ENCODE assay signal across 22 cellular contexts in genomic region chr3:152817400-152817799, GRCh38. TPM values are rescaled to one million over a fixed set of nuclear protein-coding genes. Genes with fewer than 3 reads are reported as not detected.
DNase-seq lines count a peak whose midpoint lies in the region; ATAC-seq, FAIRE-seq and TF ChIP-seq lines count a peak whose summit lies in the region.
"Had no signal": no experiment of that assay in that cellular context is flagged by ENCODE, and none has a peak within 500 bp of the region (broad histone marks: within the 10 kb centered on the region; RNA-seq: fewer than 3 reads in every experiment).

No MANE protein-coding gene starts in this region.

- no peak overlapping the region for H3K4me3 ChIP-seq in mesendoderm (ENCODE audit: low read length)
- H3K4me3 ChIP-seq: HAP-1, SJSA1 had no signal

- no peaks in the 10 kb centered on the region for H3K79me1 ChIP-seq in mesendoderm (ENCODE audit: low read length)

- no peak overlapping the region for H3K9ac ChIP-seq in mesendoderm (ENCODE audit: low read length)

- H3K4ac ChIP-seq in mesendoderm (ENCODE audit: low read depth, low read length) = peak overlapping the region; percentile 36

- no peak overlapping the region for H2BK5ac ChIP-seq in mesendoderm (ENCODE audit: low read length)

- no peak overlapping the region for H4K5ac ChIP-seq in mesendoderm (ENCODE audit: low read length)

- H2BK15ac ChIP-seq in mesendoderm (replicated peaks; ENCODE audit: low read depth) = no peak overlapping the region

- no peak for FAIRE-seq in GM12892 (lab: Jason Lieb, UNC)
- FAIRE-seq: D721Med, HTR-8/SVneo had no signal

- H3K56ac ChIP-seq in mesendoderm (ENCODE audit: low read length) = no peak overlapping the region

- H2BK120ac ChIP-seq in mesendoderm (ENCODE audit: low read depth, low read length) = no peak overlapping the region

- H3K27ac ChIP-seq in mesendoderm (ENCODE audit: low read depth, low read length) = no peak overlapping the region
- H3K27ac ChIP-seq: SJSA1 had no signal

- TF ChIP-seq POLR2A in GM12892 (IDR thresholded peaks at IDR 0.05; ENCODE audit: low read depth, low read length) = no peak

- H3K4me2 ChIP-seq in mesendoderm (ENCODE audit: low read length) = no peak overlapping the region

- no peaks in the 10 kb centered on the region for H3K4me1 ChIP-seq in mesendoderm (ENCODE audit: control insufficient read depth, low read depth, low read length)
- H3K4me1 ChIP-seq: BE2C, HAP-1, SJSA1 had no signal

- no peaks in the 10 kb centered on the region for H3K36me3 ChIP-seq in mesendoderm (ENCODE audit: control insufficient read depth, insufficient read depth, low read length)
- H3K36me3 ChIP-seq: BE2C, HAP-1, SJSA1 had no signal

- no peak overlapping the region for H4K8ac ChIP-seq in mesendoderm (ENCODE audit: low read depth, low read length)

- peak; percentile 69 for ATAC-seq in GM19438 (IDR thresholded peaks at IDR 0.05; ENCODE audit: low read depth, unreplicated experiment)
- peak; percentile 60 for ATAC-seq in HG02798 (IDR thresholded peaks at IDR 0.05; ENCODE audit: poor library complexity, unreplicated experiment)
- peak; percentile 59 for ATAC-seq in HG03558 (IDR thresholded peaks at IDR 0.05; ENCODE audit: extremely low read depth, unreplicated experiment)
- ATAC-seq: Right ventricle myocardium inferior had no signal

- no peak for DNase-seq in mesendoderm
- DNase-seq in SKM-1 (lab: John Stamatoyannopoulos, UW; ENCODE audit: unreplicated experiment) = no peak
- DNase-seq in stimulated activated CD4-positive, alpha-beta T cell treated with anti-CD3 and anti-CD28 coated beads, Interleukin-2, amount 100 ng/mL, for 48 hours = no peak
- no peak for DNase-seq in GM12892 (ENCODE audit: insufficient read length)
- DNase-seq: BE2C, EL, GF-D8, IMR-90, NCI-H1417 treated with DMSO at 0.1 percent for 48 hours, NCI-H187, NCI-H446, NCI-H526, OCI-M1, T-helper 9 cell had no signal

- no peak overlapping the region for H3K18ac ChIP-seq in mesendoderm (ENCODE audit: low read length)

- H2AK5ac ChIP-seq in mesendoderm (ENCODE audit: low read length) = no peak overlapping the region

- no peaks in the 10 kb centered on the region for H3K27me3 ChIP-seq in mesendoderm (ENCODE audit: insufficient read depth, low read length, poor library complexity)
- H3K27me3 ChIP-seq: BE2C, SJSA1 had no signal

- H3K79me2 ChIP-seq in mesendoderm (ENCODE audit: control insufficient read depth, insufficient read depth, low read length) = no peaks in the 10 kb centered on the region

- no peak overlapping the region for H3K23ac ChIP-seq in mesendoderm (ENCODE audit: low read length)

- no CpG with 5 or more reads among the region's 1 CpG for WGBS in mesendoderm (ENCODE audit: extremely low coverage, insufficient coverage, low lambda C conversion rate)

RNA-seq across cellular contexts. Expression of gene P2RY1, which starts 17.5 kb away (rescaled TPM):
- polyA plus RNA-seq in mesendoderm (2013, experiment 1 of 2) = 12.5 TPM
- 12.2 TPM for polyA plus RNA-seq in mesendoderm (2013, experiment 2 of 2)
- 2.8 TPM for polyA plus RNA-seq in GM12892 (2012; ENCODE audit: missing spikeins)
- polyA plus RNA-seq: IMR-90 had no signal
